Comparison of ENCODE assay signal across 8 cellular contexts in genomic region chr11:86954288-86955110, GRCh38. TPM values are rescaled to one million over a fixed set of nuclear protein-coding genes. Genes with fewer than 3 reads are reported as not detected.
A peak's percentile ranks its signal among the peaks of the same experiment; 100 is the strongest.
DNase-seq lines count a peak whose midpoint lies in the region; ATAC-seq and TF ChIP-seq lines count a peak whose summit lies in the region.

No MANE protein-coding gene starts in this region.

- no peak for TF ChIP-seq RAD21 in Ishikawa (IDR thresholded peaks at IDR 0.05; ENCODE audit: low read depth)

- no peaks in the 10 kb centered on the region for H3K27me3 ChIP-seq in thoracic aorta (replicated peaks; ENCODE audit: insufficient read depth)

- H3K4me3 ChIP-seq in thoracic aorta, result peak overlapping the region; percentile 94

- H3K4me1 ChIP-seq in thoracic aorta (ENCODE audit: control insufficient read depth in 1 of 2, low read depth in 2 of 2), result peaks cover 26 to 42% of the 10 kb centered on the region in 2 donors

- BruUV-seq in MCF 10A (replicated peaks; lab: Mats Ljungman, UMichigan), result no TSS peak

- CTCF ChIA-PET in MCF 10A (lab: Yijun Ruan, JAX), result interaction anchor here (0.7 to 5.1 kb wide), 14 partner anchors 8 to 338 kb away, joined by 3 to 30 read pairs (median 4); no protein-coding TSS in a partner anchor

- no peaks in the 10 kb centered on the region for H3K36me3 Mint-ChIP-seq in MCF 10A (ENCODE audit: insufficient read depth, unreplicated experiment)

- H3K9me3 ChIP-seq in thoracic aorta, result no peaks in the 10 kb centered on the region

- H3K27me3 Mint-ChIP-seq in MCF 10A (ENCODE audit: insufficient read depth, unreplicated experiment), result no peaks in the 10 kb centered on the region

- POLR2A ChIA-PET in MCF 10A (lab: Yijun Ruan, JAX), result interaction anchor here (0.5 to 2.9 kb wide), 5 partner anchors 14 to 1051 kb away, joined by 3 to 15 read pairs (median 4); no protein-coding TSS in a partner anchor

- peak overlapping the region; percentile 8 for H3K27ac Mint-ChIP-seq in MCF 10A (ENCODE audit: low read depth, unreplicated experiment)

- TF ChIP-seq EP300 in Ishikawa (IDR thresholded peaks at IDR 0.05; ENCODE audit: borderline replicate concordance), result 0 out of 2 replicates have a peak, but pooled peaks have one; percentile 31

- intact Hi-C loops in MCF 10A (cut with micrococcal nuclease), result no loop called here

- peaks cover 13% of the 10 kb centered on the region for H3K4me1 Mint-ChIP-seq in MCF 10A (ENCODE audit: insufficient read depth, unreplicated experiment)

- DNase-seq in activated CD4-positive, alpha-beta T cell treated with anti-CD3 and anti-CD28 coated beads for 48 hours, result peak; percentile 6
- no peak for DNase-seq in activated CD4-positive, alpha-beta T cell treated with anti-CD3 and anti-CD28 coated beads for 4 hours
- DNase-seq in MCF 10A (ENCODE audit: unreplicated experiment), result peak; percentile 21
- DNase-seq in left lobe of liver (ENCODE audit: low spot score), result peak; percentile 58
- no peak for DNase-seq in thoracic aorta (ENCODE audit: low spot score)
- no peak for DNase-seq in NK-92 treated with Interleukin-12 subunit alpha and Interleukin-12 subunit beta, amount 100 ng/mL, for 24 hours (lab: John Stamatoyannopoulos, UW)
- no peak for DNase-seq in AG08396 (ENCODE audit: low spot score)

- H3K4me3 Mint-ChIP-seq in MCF 10A (ENCODE audit: unreplicated experiment), result peak overlapping the region; percentile 99

- ATAC-seq in left lobe of liver (peak; percentile 20), thoracic aorta (ENCODE audit: insufficient number of reproducible peaks, low FRiP score, low read depth) (no peak)

- no peaks in the 10 kb centered on the region for H3K36me3 ChIP-seq in thoracic aorta

- TF ChIP-seq CTCF in MCF 10A (IDR thresholded peaks at IDR 0.05; ENCODE audit: unreplicated experiment) (no peak), thoracic aorta (IDR thresholded peaks at IDR 0.05) (no peak)

- peak overlapping the region; percentile 86 to 94 for H3K27ac ChIP-seq in thoracic aorta

- H3K9me3 Mint-ChIP-seq in MCF 10A (ENCODE audit: unreplicated experiment), result no peaks in the 10 kb centered on the region

TF ChIP-seq in Ishikawa, 13 proteins besides CTCF, POLR2A, EP300 and RAD21:
- TF ChIP-seq CEBPB (IDR thresholded peaks at IDR 0.05), result no peak
- no peak for TF ChIP-seq NFIC (IDR thresholded peaks at IDR 0.05)
- peak; percentile 20; the same call in 1 of the 2 replicates for TF ChIP-seq USF1 (IDR thresholded peaks at IDR 0.05)
- TF ChIP-seq REST (IDR thresholded peaks at IDR 0.05; ENCODE audit: low read depth), result no peak
- TF ChIP-seq MAX (IDR thresholded peaks at IDR 0.05), result peak; percentile 92
- no peak for TF ChIP-seq YY1 (IDR thresholded peaks at IDR 0.05; ENCODE audit: low read depth)

RNA-seq across cellular contexts. Expression of gene FZD4, which starts 0.7 kb away (rescaled TPM):
- total RNA-seq in MCF 10A (2022), result 0.34 and 0.35 TPM in 2 replicates
- 15.8 TPM for total RNA-seq in left lobe of liver
- 100 to 1,000 TPM in 1 of 2 donors, 10 to 100 TPM in 1; 75.2 to 104 TPM for total RNA-seq in thoracic aorta

Comparison
In these comparisons a context has a peak if more than half of its experiments do, and no peak if none do; other contexts are left out.
1. DNase-seq: peak in activated CD4-positive, alpha-beta T cell treated with anti-CD3 and anti-CD28 coated beads for 48 hours (single experiment), MCF 10A (single experiment) and left lobe of liver (single experiment); none in activated CD4-positive, alpha-beta T cell treated with anti-CD3 and anti-CD28 coated beads for 4 hours (0 of 2), thoracic aorta (single experiment), NK-92 treated with Interleukin-12 subunit alpha and Interleukin-12 subunit beta, amount 100 ng/mL, for 24 hours (single experiment) and AG08396 (single experiment).
2. RNA of gene FZD4, which starts 0.7 kb away (total RNA-seq): 75.2 to 104 TPM in thoracic aorta and 15.8 TPM in left lobe of liver (single experiment); 0.34 to 0.35 TPM in MCF 10A; every median in the first group is over 10 times any median in the second.